8 cellular contexts compared by ENCODE assay signal in genomic region chr16:1474796-1475551, GRCh38. TPM values are rescaled to one million over a fixed set of nuclear protein-coding genes. Genes with fewer than 3 reads are reported as not detected.
A peak's percentile ranks its signal among the peaks of the same experiment; 100 is the strongest.
DNase-seq lines count a peak whose midpoint lies in the region; ATAC-seq, FAIRE-seq and TF ChIP-seq lines count a peak whose summit lies in the region.

A gene with protein sequence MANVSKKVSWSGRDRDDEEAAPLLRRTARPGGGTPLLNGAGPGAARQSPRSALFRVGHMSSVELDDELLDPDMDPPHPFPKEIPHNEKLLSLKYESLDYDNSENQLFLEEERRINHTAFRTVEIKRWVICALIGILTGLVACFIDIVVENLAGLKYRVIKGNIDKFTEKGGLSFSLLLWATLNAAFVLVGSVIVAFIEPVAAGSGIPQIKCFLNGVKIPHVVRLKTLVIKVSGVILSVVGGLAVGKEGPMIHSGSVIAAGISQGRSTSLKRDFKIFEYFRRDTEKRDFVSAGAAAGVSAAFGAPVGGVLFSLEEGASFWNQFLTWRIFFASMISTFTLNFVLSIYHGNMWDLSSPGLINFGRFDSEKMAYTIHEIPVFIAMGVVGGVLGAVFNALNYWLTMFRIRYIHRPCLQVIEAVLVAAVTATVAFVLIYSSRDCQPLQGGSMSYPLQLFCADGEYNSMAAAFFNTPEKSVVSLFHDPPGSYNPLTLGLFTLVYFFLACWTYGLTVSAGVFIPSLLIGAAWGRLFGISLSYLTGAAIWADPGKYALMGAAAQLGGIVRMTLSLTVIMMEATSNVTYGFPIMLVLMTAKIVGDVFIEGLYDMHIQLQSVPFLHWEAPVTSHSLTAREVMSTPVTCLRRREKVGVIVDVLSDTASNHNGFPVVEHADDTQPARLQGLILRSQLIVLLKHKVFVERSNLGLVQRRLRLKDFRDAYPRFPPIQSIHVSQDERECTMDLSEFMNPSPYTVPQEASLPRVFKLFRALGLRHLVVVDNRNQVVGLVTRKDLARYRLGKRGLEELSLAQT (minus strand): TSS chr16:1475028. CDS start chr16:1474974, 54 bp downstream.

- H3K4me3 ChIP-seq in A549 (peak within 1 kb of the TSS; percentile 99), cardiac fibroblast (replicated peaks in 1 of 2; ENCODE audit: low read depth in 2 of 2, low read length in 2 of 2) (peak within 1 kb of the TSS; percentile 68 to 77), spleen (peak within 1 kb of the TSS; percentile 65 to 97 (median 92))

- intact Hi-C loops in spleen (cut with DNase I; ENCODE audit: low total_unique reads) = no loop called here

- ATAC-seq in A549 (peak; percentile 87 to 88), GM18520 (IDR thresholded peaks at IDR 0.05; ENCODE audit: unreplicated experiment) (peak; percentile 72), HG03045 (IDR thresholded peaks at IDR 0.05; ENCODE audit: unreplicated experiment) (peak; percentile 87)

- peak within 1 kb of the TSS; percentile 100 for H3K4me2 ChIP-seq in A549

- H3K4me1 ChIP-seq in A549 (peaks cover 11% of the 10 kb centered on the region), spleen (peaks cover 30 to 67% (median 51%) of the 10 kb centered on the region in 6 donors)

- TF ChIP-seq CTCF in A549 (IDR thresholded peaks at IDR 0.05) (no peak), cardiac fibroblast (IDR thresholded peaks at IDR 0.05; ENCODE audit: low read depth, low read length) (no peak), spleen (IDR thresholded peaks at IDR 0.05 in 8 of 11, conservative IDR thresholded peaks at IDR 0.05 in 3 of 11) (peak in 3 of 11 experiments; percentile 10 to 24 (median 16))

- TF ChIP-seq POLR2A in A549 (IDR thresholded peaks at IDR 0.05; ENCODE audit: low read length) = peak; percentile 66
- TF ChIP-seq POLR2A in spleen (IDR thresholded peaks at IDR 0.05) = peak; percentile 30 to 90 (median 82)

- H3K27me3 ChIP-seq in spleen (replicated peaks in 1 of 7) = no peaks in the 10 kb centered on the region

- DNase-seq in A549 (ENCODE audit: low read depth in 1 of 2, low spot score in 1 of 2) (peak; percentile 92 to 95), NCI-H2171 (lab: John Stamatoyannopoulos, UW) (peak; percentile 83), cardiac fibroblast (ENCODE audit: low read depth in 2 of 2) (peak; percentile 85 to 89), inferior parietal cortex (ENCODE audit: extremely low spot score) (peak; percentile 84), spleen (peak; percentile 97)
- peak; percentile 77 to 82 (median 80) for DNase-seq in activated CD4-positive, CD25-positive, alpha-beta regulatory T cell (lab: John Stamatoyannopoulos, UW)

- no peak for TF ChIP-seq RAD21 in A549 (conservative IDR thresholded peaks at IDR 0.05 in 1 of 2, IDR thresholded peaks at IDR 0.05 in 1 of 2)

- POLR2A ChIA-PET in A549 (lab: Yijun Ruan, JAX) = interaction anchor here (0.5 to 1.1 kb wide), 2 partner anchors 14 to 94 kb away, joined by 3 read pairs; no protein-coding TSS in a partner anchor

- H3K9me3 ChIP-seq in A549 = no peaks in the 10 kb centered on the region
- no peaks in the 10 kb centered on the region for H3K9me3 ChIP-seq in spleen

- CTCF ChIA-PET in A549 (lab: Yijun Ruan, JAX) = interaction anchor here (0.6 to 0.9 kb wide), 2 partner anchors 18 to 111 kb away, joined by 3 read pairs; partner anchors contain the start of gene TELO2

- WGBS in A549 (ENCODE audit: missing lambda C conversion rate) = 7% methylated on average over 17 of the region's 99 CpGs
- WGBS in spleen, 5 donors = 0 to 2% (median 0%) methylated on average over 19 to 99 of the region's 99 CpGs

- H3K27ac ChIP-seq in A549 = peak within 1 kb of the TSS; percentile 97 to 98
- peak within 1 kb of the TSS; percentile 94 to 98 (median 96) for H3K27ac ChIP-seq in spleen

- no peak for FAIRE-seq in A549 (lab: Jason Lieb, UNC)

- TF ChIP-seq EP300 in A549 (IDR thresholded peaks at IDR 0.05) = no peak

- no peaks in the 10 kb centered on the region for H3K36me3 ChIP-seq in spleen

TF ChIP-seq in A549, 52 proteins besides CTCF, POLR2A, EP300 and RAD21 (continues in another document):
- TF ChIP-seq FOSL2 (IDR thresholded peaks at IDR 0.05) = no peak
- TF ChIP-seq FOSL2 (CRISPR knock-in tag; IDR thresholded peaks at IDR 0.05) = peak; percentile 26; the same call in 1 of the 2 replicates
- no peak for TF ChIP-seq SREBF2 (IDR thresholded peaks at IDR 0.05)
- peak; percentile 55; the same call in 1 of the 3 replicates for TF ChIP-seq BCL3 (IDR thresholded peaks at IDR 0.05)
- TF ChIP-seq, protein P1, sequence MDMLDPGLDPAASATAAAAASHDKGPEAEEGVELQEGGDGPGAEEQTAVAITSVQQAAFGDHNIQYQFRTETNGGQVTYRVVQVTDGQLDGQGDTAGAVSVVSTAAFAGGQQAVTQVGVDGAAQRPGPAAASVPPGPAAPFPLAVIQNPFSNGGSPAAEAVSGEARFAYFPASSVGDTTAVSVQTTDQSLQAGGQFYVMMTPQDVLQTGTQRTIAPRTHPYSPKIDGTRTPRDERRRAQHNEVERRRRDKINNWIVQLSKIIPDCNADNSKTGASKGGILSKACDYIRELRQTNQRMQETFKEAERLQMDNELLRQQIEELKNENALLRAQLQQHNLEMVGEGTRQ (IDR thresholded peaks at IDR 0.05) = peak; percentile 99
- no peak for TF ChIP-seq JUNB (IDR thresholded peaks at IDR 0.05)
- no peak for TF ChIP-seq FOSB (CRISPR knock-in tag; IDR thresholded peaks at IDR 0.05)
- TF ChIP-seq REST (IDR thresholded peaks at IDR 0.05) = peak; percentile 43
- TF ChIP-seq, protein P2, sequence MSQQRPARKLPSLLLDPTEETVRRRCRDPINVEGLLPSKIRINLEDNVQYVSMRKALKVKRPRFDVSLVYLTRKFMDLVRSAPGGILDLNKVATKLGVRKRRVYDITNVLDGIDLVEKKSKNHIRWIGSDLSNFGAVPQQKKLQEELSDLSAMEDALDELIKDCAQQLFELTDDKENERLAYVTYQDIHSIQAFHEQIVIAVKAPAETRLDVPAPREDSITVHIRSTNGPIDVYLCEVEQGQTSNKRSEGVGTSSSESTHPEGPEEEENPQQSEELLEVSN (IDR thresholded peaks at IDR 0.05; ENCODE audit: borderline replicate concordance, low read depth) = peak; percentile 77
- TF ChIP-seq GATA3 (IDR thresholded peaks at IDR 0.05; ENCODE audit: borderline replicate concordance) = no peak
- no peak for TF ChIP-seq MAFK (IDR thresholded peaks at IDR 0.05; ENCODE audit: partially characterized antibody)
- TF ChIP-seq SMC3 (IDR thresholded peaks at IDR 0.05) = no peak
- TF ChIP-seq MYC (IDR thresholded peaks at IDR 0.05; ENCODE audit: borderline replicate concordance, low read length) = peak; percentile 58; the same call in 1 of the 2 replicates
- TF ChIP-seq MAZ (IDR thresholded peaks at IDR 0.05; ENCODE audit: borderline replicate concordance, low read depth, low read length) = no peak
- peak; percentile 77 to 88; a peak in 4 of 5 replicates for TF ChIP-seq JUN (IDR thresholded peaks at IDR 0.05)
- peak; percentile 65; the same call in 1 of the 2 replicates for TF ChIP-seq HOXB13 (CRISPR knock-in tag; IDR thresholded peaks at IDR 0.05; ENCODE audit: low read depth)
- TF ChIP-seq CBX2 (IDR thresholded peaks at IDR 0.05; ENCODE audit: borderline replicate concordance, low read depth) = no peak
- peak; percentile 58; the same call in 1 of the 2 replicates for TF ChIP-seq FOXS1 (CRISPR knock-in tag; IDR thresholded peaks at IDR 0.05)
- TF ChIP-seq BHLHE40 (IDR thresholded peaks at IDR 0.05; ENCODE audit: low read depth, low read length) = peak; percentile 64; the same call in 1 of the 2 replicates
- peak; percentile 81; the same call in 1 of the 2 replicates for TF ChIP-seq RNF2 (IDR thresholded peaks at IDR 0.05; ENCODE audit: borderline replicate concordance, low read depth)

RNA-seq across cellular contexts. Expression of the gene that starts here (rescaled TPM):
- 17.2 and 19.9 TPM in 2 replicates for polyA plus RNA-seq in A549 (2011; rRNA removed)
- 52.1 and 62.2 TPM in 2 replicates for polyA plus RNA-seq in A549 (2012; cell fraction: cytosol; rRNA removed)
- polyA plus RNA-seq in A549 (2012; cell fraction: nucleus; rRNA removed) = 218 and 307 TPM in 2 replicates
- polyA plus RNA-seq in A549 (2017; fragmentation: RNase III; extraction: RNeasy Plus Mini Kit Qiagen cat#74134 plus additional on column Dnase treatment) = 51.6 to 69.7 TPM (median 62.8 TPM) in 3 replicates
- polyA minus RNA-seq in A549 (2011; rRNA and poly(A)+ RNA removed) = 28.2 and 40.0 TPM in 2 replicates
- total RNA-seq in spleen = 100 to 1,000 TPM in 6 of 7 donors, 10 to 100 TPM in 1; 76.5 to 146 (median 127) TPM
- polyA plus RNA-seq in spleen = 100 to 1,000 TPM in 1 of 3 donors, 10 to 100 TPM in 2; 43.2 to 117 (median 59.6) TPM

Comparison
In these comparisons a context has a peak if more than half of its experiments do, and no peak if none do; other contexts are left out.
1. Peak in every context shown above with its lines: DNase-seq, ATAC-seq, H3K4me3 ChIP-seq and H3K27ac ChIP-seq.